ENCODE assay signal across 19 cellular contexts in the genomic region with DNA sequence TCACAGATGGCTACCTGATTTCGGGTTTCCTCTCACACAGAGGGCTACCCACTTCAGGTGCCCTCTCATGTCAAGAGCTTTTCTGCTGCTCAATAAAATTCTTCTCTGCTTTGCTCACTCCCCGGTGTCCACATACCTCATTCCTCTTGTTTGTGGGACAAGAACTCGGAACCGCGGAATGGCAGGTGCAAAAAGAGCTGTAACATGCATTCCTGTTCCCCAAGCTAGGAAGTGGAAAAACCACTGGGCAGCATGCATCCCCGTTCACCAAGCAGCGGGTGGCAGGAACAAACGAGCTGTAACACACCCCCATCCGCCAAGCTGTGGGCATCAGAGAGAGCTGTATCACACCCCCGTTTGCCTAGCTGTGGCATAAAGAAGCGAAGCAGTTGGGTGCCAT. TPM values are rescaled to one million over a fixed set of nuclear protein-coding genes. Genes with fewer than 3 reads are reported as not detected.
A peak's percentile ranks its signal among the peaks of the same experiment; 100 is the strongest.
DNase-seq lines count a peak whose midpoint lies in the region; ATAC-seq and TF ChIP-seq lines count a peak whose summit lies in the region.
"Had no signal": no experiment of that assay in that cellular context is flagged by ENCODE, and none has a peak within 500 bp of the region (broad histone marks: within the 10 kb centered on the region; RNA-seq: fewer than 3 reads in every experiment).

No MANE protein-coding gene starts in this region.

- H3K27ac ChIP-seq in HEK293 (ENCODE audit: extremely low read depth, low read depth, low read length) (no peak overlapping the region), coronary artery (peak overlapping the region; percentile 45 to 89), tibial artery (peak overlapping the region; percentile 34 to 67)
- H3K27ac ChIP-seq: 22Rv1, A549, C4-2B had no signal

- ATAC-seq in HG03159 (IDR thresholded peaks at IDR 0.05; ENCODE audit: unreplicated experiment): no peak
- ATAC-seq: GM12878, HCT116 had no signal

- H3K4me1 ChIP-seq in HEK293 (ENCODE audit: control insufficient read depth, insufficient read depth, low read length) (peaks cover 20% of the 10 kb centered on the region; the same call in 1 of the 2 replicates), tibial artery (peaks cover 0 to 48% (median 15%) of the 10 kb centered on the region in 4 donors)

- no peak for DNase-seq in coronary artery (ENCODE audit: low spot score)
- peak; percentile 66 for DNase-seq in myocyte (ENCODE audit: low read depth)
- DNase-seq in tibial artery: no peak
- no peak for DNase-seq in NCI-H446 treated with DMSO at 0.1 percent for 48 hours (lab: John Stamatoyannopoulos, UW)
- DNase-seq in DMS53 treated with DMSO at 0.1 percent for 48 hours (lab: John Stamatoyannopoulos, UW; ENCODE audit: unreplicated experiment): no peak
- DNase-seq: AML-193; Caco-2; CD4-positive, alpha-beta T cell; DMS153; DND-41; GOT3; H7 had no signal

- H3K36me3 ChIP-seq in HEK293 (ENCODE audit: control insufficient read depth in 2 of 2, insufficient read depth in 1 of 2, low read length in 2 of 2) (no peaks in the 10 kb centered on the region), tibial artery (no peaks in the 10 kb centered on the region)

- POLR2A ChIA-PET in HEK293 (lab: Yijun Ruan, JAX): no interaction called here

- intact Hi-C loops in tibial artery (cut with DNase I; ENCODE audit: low total_unique reads): no loop called here

- TF ChIP-seq CTCF in HEK293 (tag by site-specific recombination; IDR thresholded peaks at IDR 0.05): no peak
- TF ChIP-seq CTCF in coronary artery (IDR thresholded peaks at IDR 0.05): no peak
- no peak for TF ChIP-seq CTCF in tibial artery (IDR thresholded peaks at IDR 0.05)

- H3K9me3 ChIP-seq in HEK293 (ENCODE audit: control insufficient read depth, insufficient read depth, low read depth, low read length) (no peaks in the 10 kb centered on the region), tibial artery (no peaks in the 10 kb centered on the region)
- H3K9me3 ChIP-seq: A549 had no signal

- H3K27me3 ChIP-seq in tibial artery: no peaks in the 10 kb centered on the region

- no peak overlapping the region for H3K4me3 ChIP-seq in HEK293 (ENCODE audit: low read depth, low read length)
- no peak overlapping the region for H3K4me3 ChIP-seq in coronary artery
- H3K4me3 ChIP-seq in tibial artery: no peak overlapping the region
- H3K4me3 ChIP-seq: A549, GM12878 had no signal

- CTCF ChIA-PET in HEK293 (lab: Yijun Ruan, JAX): no interaction called here

TF ChIP-seq in HEK293, 187 proteins besides CTCF, POLR2A, EP300 and RAD21:
- TF ChIP-seq, protein P1, sequence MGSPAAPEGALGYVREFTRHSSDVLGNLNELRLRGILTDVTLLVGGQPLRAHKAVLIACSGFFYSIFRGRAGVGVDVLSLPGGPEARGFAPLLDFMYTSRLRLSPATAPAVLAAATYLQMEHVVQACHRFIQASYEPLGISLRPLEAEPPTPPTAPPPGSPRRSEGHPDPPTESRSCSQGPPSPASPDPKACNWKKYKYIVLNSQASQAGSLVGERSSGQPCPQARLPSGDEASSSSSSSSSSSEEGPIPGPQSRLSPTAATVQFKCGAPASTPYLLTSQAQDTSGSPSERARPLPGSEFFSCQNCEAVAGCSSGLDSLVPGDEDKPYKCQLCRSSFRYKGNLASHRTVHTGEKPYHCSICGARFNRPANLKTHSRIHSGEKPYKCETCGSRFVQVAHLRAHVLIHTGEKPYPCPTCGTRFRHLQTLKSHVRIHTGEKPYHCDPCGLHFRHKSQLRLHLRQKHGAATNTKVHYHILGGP (tag by site-specific recombination; IDR thresholded peaks at IDR 0.05): no peak
- TF ChIP-seq ZNF623 (tag by site-specific recombination; IDR thresholded peaks at IDR 0.05): no peak
- peak; percentile 9; the same call in 1 of the 2 replicates for TF ChIP-seq ZNF140 (tag by site-specific recombination; IDR thresholded peaks at IDR 0.05)
- TF ChIP-seq, protein P2, sequence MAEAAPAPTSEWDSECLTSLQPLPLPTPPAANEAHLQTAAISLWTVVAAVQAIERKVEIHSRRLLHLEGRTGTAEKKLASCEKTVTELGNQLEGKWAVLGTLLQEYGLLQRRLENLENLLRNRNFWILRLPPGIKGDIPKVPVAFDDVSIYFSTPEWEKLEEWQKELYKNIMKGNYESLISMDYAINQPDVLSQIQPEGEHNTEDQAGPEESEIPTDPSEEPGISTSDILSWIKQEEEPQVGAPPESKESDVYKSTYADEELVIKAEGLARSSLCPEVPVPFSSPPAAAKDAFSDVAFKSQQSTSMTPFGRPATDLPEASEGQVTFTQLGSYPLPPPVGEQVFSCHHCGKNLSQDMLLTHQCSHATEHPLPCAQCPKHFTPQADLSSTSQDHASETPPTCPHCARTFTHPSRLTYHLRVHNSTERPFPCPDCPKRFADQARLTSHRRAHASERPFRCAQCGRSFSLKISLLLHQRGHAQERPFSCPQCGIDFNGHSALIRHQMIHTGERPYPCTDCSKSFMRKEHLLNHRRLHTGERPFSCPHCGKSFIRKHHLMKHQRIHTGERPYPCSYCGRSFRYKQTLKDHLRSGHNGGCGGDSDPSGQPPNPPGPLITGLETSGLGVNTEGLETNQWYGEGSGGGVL (tag by site-specific recombination; IDR thresholded peaks at IDR 0.05): no peak
- no peak for TF ChIP-seq ZNF777 (tag by site-specific recombination; IDR thresholded peaks at IDR 0.05; ENCODE audit: borderline replicate concordance)
- TF ChIP-seq YY2 (tag by site-specific recombination; IDR thresholded peaks at IDR 0.05): no peak
- TF ChIP-seq REPIN1 (tag by site-specific recombination; IDR thresholded peaks at IDR 0.05; ENCODE audit: low read depth): no peak
- TF ChIP-seq KLF16 (tag by site-specific recombination; IDR thresholded peaks at IDR 0.05): no peak

RNA-seq across cellular contexts. Expression of a gene that starts 27.2 kb away (rescaled TPM):
- 0.99 and 1.7 TPM in 2 replicates for total RNA-seq in myocyte
- 2.1 TPM for polyA plus RNA-seq in myocyte (2012)
- total RNA-seq: Caco-2; CD4-positive, alpha-beta T cell; GM12878 had no signal
